25 cellular contexts compared by ENCODE assay signal in genomic region chr12:3247596-3248270, GRCh38.
DNase-seq lines count a peak whose midpoint lies in the region; ATAC-seq and TF ChIP-seq lines count a peak whose summit lies in the region.
"Had no signal": no experiment of that assay in that cellular context is flagged by ENCODE, and none has a peak within 500 bp of the region (broad histone marks: within the 10 kb centered on the region; RNA-seq: fewer than 3 reads in every experiment).

No MANE protein-coding gene starts in this region.

- TF ChIP-seq RAD21 in SK-N-SH (IDR thresholded peaks at IDR 0.05; ENCODE audit: low read length), result no peak

- peaks cover 0 to 11% of the 10 kb centered on the region in 2 experiments; a peak in 2 of 4 replicates for H3K4me1 ChIP-seq in SK-N-SH (ENCODE audit: control insufficient read depth in 1 of 2, insufficient read depth in 2 of 2, low read depth in 1 of 2, low read length in 1 of 2)
- H3K4me1 ChIP-seq in upper lobe of right lung, result peaks cover 21% of the 10 kb centered on the region
- peaks cover 8 to 27% (median 25%) of the 10 kb centered on the region in 4 donors for H3K4me1 ChIP-seq in tibial artery
- H3K4me1 ChIP-seq: A549, pancreas had no signal

- H3K27ac ChIP-seq in SK-N-SH (ENCODE audit: low read depth in 2 of 2, low read length in 1 of 2) (no peak overlapping the region), SK-N-MC (peak overlapping the region; percentile 84; the same call in 1 of the 2 replicates), upper lobe of right lung (no peak overlapping the region), tibial artery (peak overlapping the region in 1 of 2 donors; percentile 2)
- H3K27ac ChIP-seq: A549, pancreas, right lobe of liver, RWPE1 had no signal

- H3K36me3 Mint-ChIP-seq in nephron progenitor cell (ENCODE audit: low read depth), result peaks cover 17% of the 10 kb centered on the region
- H3K36me3 Mint-ChIP-seq: natural killer cell had no signal

- H3K4me3 Mint-ChIP-seq in nephron progenitor cell, result no peak overlapping the region
- H3K4me3 Mint-ChIP-seq: activated CD8-positive, alpha-beta T cell treated with anti-CD3 and anti-CD28 coated beads, Interleukin-2, amount 10 ng/mL, durations not matched to agents 7 days and 5 days; natural killer cell had no signal

- H4K20me1 ChIP-seq in SK-N-SH (ENCODE audit: insufficient read depth), result no peaks in the 10 kb centered on the region

- TF ChIP-seq CTCF in SK-N-SH (IDR thresholded peaks at IDR 0.05) (no peak), nephron progenitor cell (IDR thresholded peaks at IDR 0.05) (no peak), upper lobe of right lung (IDR thresholded peaks at IDR 0.05) (no peak), tibial artery (IDR thresholded peaks at IDR 0.05) (no peak)

- no peaks in the 10 kb centered on the region for H3K9me3 Mint-ChIP-seq in nephron progenitor cell
- H3K9me3 Mint-ChIP-seq: natural killer cell had no signal

- H3K9ac ChIP-seq in SK-N-SH (no peak overlapping the region), SK-N-MC (ENCODE audit: insufficient read length) (no peak overlapping the region)

- no peak overlapping the region for H2AFZ ChIP-seq in SK-N-SH (ENCODE audit: low read depth)

- H3K27me3 ChIP-seq in SK-N-SH (ENCODE audit: insufficient read depth) (no peaks in the 10 kb centered on the region), upper lobe of right lung (no peaks in the 10 kb centered on the region), tibial artery (no peaks in the 10 kb centered on the region)
- H3K27me3 ChIP-seq: MG63, pancreas, right lobe of liver, stomach had no signal

- no peaks in the 10 kb centered on the region for H3K9me2 ChIP-seq in SK-N-SH

- no peak for ATAC-seq in SK-N-SH treated with all-trans-retinoic acid at 6 μM for 48 hours
- ATAC-seq in upper lobe of right lung, result no peak
- ATAC-seq in GM19035 (IDR thresholded peaks at IDR 0.05; ENCODE audit: unreplicated experiment), result no peak
- ATAC-seq: A549; activated CD8-positive, alpha-beta T cell treated with anti-CD3 and anti-CD28 coated beads, Interleukin-2, amount 10 ng/mL, durations not matched to agents 7 days and 5 days; K562; natural killer cell; pancreas; right lobe of liver had no signal

- peaks cover 42% of the 10 kb centered on the region for H3K4me1 Mint-ChIP-seq in nephron progenitor cell

- POLR2A ChIA-PET in SK-N-SH (lab: Yijun Ruan, JAX), result no interaction called here

- WGBS in SK-N-SH (ENCODE audit: low lambda C conversion rate), result 70% methylated on average over 6 of the region's 9 CpGs

- CTCF ChIA-PET in SK-N-SH (lab: Yijun Ruan, JAX), result interaction anchor here (0.7 to 1.3 kb wide), 3 partner anchors 28 to 45 kb away, joined by 3 to 6 read pairs (median 3); no protein-coding TSS in a partner anchor

- no peaks in the 10 kb centered on the region for H3K36me3 ChIP-seq in SK-N-SH (replicated peaks in 1 of 2; ENCODE audit: control insufficient read depth in 1 of 2, insufficient read depth in 2 of 2, low read length in 1 of 2)
- H3K36me3 ChIP-seq in SK-N-MC (ENCODE audit: insufficient read depth, low read length), result no peaks in the 10 kb centered on the region
- H3K36me3 ChIP-seq in upper lobe of right lung, result no peaks in the 10 kb centered on the region
- peaks cover 0 to 14% (median 0%) of the 10 kb centered on the region in 3 donors for H3K36me3 ChIP-seq in tibial artery
- H3K36me3 ChIP-seq: MG63, pancreas, right lobe of liver had no signal

- H3F3A ChIP-seq in SK-N-SH (replicated peaks; ENCODE audit: insufficient read depth), result no peaks in the 10 kb centered on the region

- peak; percentile 57 for DNase-seq in SK-N-SH
- peak; percentile 73 for DNase-seq in NCI-H1694 (lab: John Stamatoyannopoulos, UW)
- no peak for DNase-seq in SK-N-MC (ENCODE audit: low read depth, low spot score)
- no peak for DNase-seq in nephron progenitor cell
- DNase-seq in upper lobe of right lung, result no peak
- DNase-seq in tibial artery, result no peak
- DNase-seq: activated CD4-positive, alpha-beta T cell treated with anti-CD3 and anti-CD28 coated beads for 1 hour; activated CD8-positive, alpha-beta T cell treated with anti-CD3 and anti-CD28 coated beads, Interleukin-2, amount 10 ng/mL, durations not matched to agents 7 days and 5 days; activated naive CD4-positive, alpha-beta T cell; activated T-cell treated with anti-CD3 and anti-CD28 coated beads, Interleukin-2, amount 50 U/mL, for 1 hour; cortex of kidney; HCEC 1CT; MG63; natural killer cell; NCI-H1930; pancreas; right lobe of liver; stomach; SW 1271; trophoblast cell had no signal

- intact Hi-C loops in upper lobe of right lung (cut with DNase I), result no loop called here
- intact Hi-C loops in tibial artery (cut with DNase I; ENCODE audit: low total_unique reads), result no loop called here

- H3K4me3 ChIP-seq in SK-N-SH (ENCODE audit: low read depth in 2 of 2, low read length in 1 of 2) (no peak overlapping the region), SK-N-MC (no peak overlapping the region), upper lobe of right lung (no peak overlapping the region), tibial artery (no peak overlapping the region)
- H3K4me3 ChIP-seq: A549, K562, MG63, pancreas, right lobe of liver, stomach had no signal

- H3K9me3 ChIP-seq in SK-N-SH (no peaks in the 10 kb centered on the region), SK-N-MC (ENCODE audit: low read depth, low read length) (no peaks in the 10 kb centered on the region), upper lobe of right lung (no peaks in the 10 kb centered on the region), tibial artery (no peaks in the 10 kb centered on the region)
- H3K9me3 ChIP-seq: A549, MG63, pancreas, right lobe of liver, stomach had no signal

- no peaks in the 10 kb centered on the region for H3K79me2 ChIP-seq in SK-N-SH (ENCODE audit: insufficient read depth)

- no peak overlapping the region for H3K4me2 ChIP-seq in SK-N-SH
- H3K4me2 ChIP-seq: A549 had no signal

- TF ChIP-seq EP300 in SK-N-SH (IDR thresholded peaks at IDR 0.05; ENCODE audit: borderline replicate concordance in 1 of 2, low read depth in 1 of 2, low read length in 1 of 2), result no peak

- H3K27ac Mint-ChIP-seq in nephron progenitor cell, result peak overlapping the region; percentile 46
- H3K27ac Mint-ChIP-seq: activated CD8-positive, alpha-beta T cell treated with anti-CD3 and anti-CD28 coated beads, Interleukin-2, amount 10 ng/mL, durations not matched to agents 7 days and 5 days; natural killer cell had no signal

- peaks cover 13% of the 10 kb centered on the region for H3K27me3 Mint-ChIP-seq in nephron progenitor cell (ENCODE audit: low read depth, poor library complexity)

TF ChIP-seq in SK-N-SH, 30 proteins besides CTCF, POLR2A, EP300 and RAD21:
- TF ChIP-seq FOXJ3 (CRISPR knock-in tag; IDR thresholded peaks at IDR 0.05) (no peak), FOSL2 (IDR thresholded peaks at IDR 0.05; ENCODE audit: borderline replicate concordance, low read depth) (no peak), SIN3A (IDR thresholded peaks at IDR 0.05; ENCODE audit: borderline replicate concordance, low read depth, low read length) (no peak)
TF ChIP-seq in SK-N-SH: peak in this region for 0.

TF ChIP-seq in SK-N-SH treated with all-trans-retinoic acid at 6 μM for 48 hours, 23 proteins besides CTCF, POLR2A, EP300 and RAD21 (continues in another document):
- no peak for TF ChIP-seq GLIS3 (CRISPR knock-in tag; IDR thresholded peaks at IDR 0.05)
- no peak for TF ChIP-seq ZNF70 (CRISPR knock-in tag; IDR thresholded peaks at IDR 0.05)
- TF ChIP-seq POU6F1 (CRISPR knock-in tag; IDR thresholded peaks at IDR 0.05; ENCODE audit: borderline replicate concordance, low read depth), result no peak
- TF ChIP-seq OSR1 (CRISPR knock-in tag; IDR thresholded peaks at IDR 0.05), result no peak
- no peak for TF ChIP-seq RARB (CRISPR knock-in tag; IDR thresholded peaks at IDR 0.05)
- no peak for TF ChIP-seq ZFP30 (CRISPR knock-in tag; IDR thresholded peaks at IDR 0.05)
- no peak for TF ChIP-seq ZC3H10 (CRISPR knock-in tag; IDR thresholded peaks at IDR 0.05)
- TF ChIP-seq ESRRG (CRISPR knock-in tag; IDR thresholded peaks at IDR 0.05), result no peak
- no peak for TF ChIP-seq CREB5 (CRISPR knock-in tag; IDR thresholded peaks at IDR 0.05; ENCODE audit: low read depth)

Comparison
In these comparisons a context has a peak if more than half of its experiments do, and no peak if none do; other contexts are left out.
1. DNase-seq: peak in SK-N-SH (single experiment) and NCI-H1694 (single experiment); none in SK-N-MC (single experiment), nephron progenitor cell (single experiment), upper lobe of right lung (single experiment) and tibial artery (0 of 2).